Comparison of ENCODE assay signal across 8 cellular contexts in the genomic region with DNA sequence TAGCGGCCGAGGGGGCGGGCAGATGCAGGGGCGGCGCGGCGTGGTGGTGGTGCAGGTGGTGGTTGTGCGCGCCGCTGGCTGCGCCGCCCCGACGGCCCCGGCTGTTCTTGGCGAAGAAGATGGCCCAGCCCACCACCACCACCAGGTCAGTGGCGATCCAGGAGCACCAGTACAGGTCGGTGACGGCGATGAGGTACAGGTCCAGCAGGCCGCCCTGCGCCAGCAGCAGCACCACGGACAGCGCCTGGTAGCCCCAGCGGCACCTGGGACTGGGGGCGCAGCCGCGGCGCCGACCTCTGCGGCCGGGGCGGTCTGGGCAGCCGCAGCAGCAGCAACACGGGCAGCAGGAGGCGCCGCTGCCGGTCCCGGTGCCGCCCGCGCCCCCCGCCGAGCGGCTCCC. TPM values are rescaled to one million over a fixed set of nuclear protein-coding genes. Genes with fewer than 3 reads are reported as not detected.
DNase-seq lines count a peak whose midpoint lies in the region; ATAC-seq and TF ChIP-seq lines count a peak whose summit lies in the region.

No MANE protein-coding gene starts in this region.

- H3K27me3 ChIP-seq in GM06990 (replicated peaks; ENCODE audit: control insufficient read depth, insufficient read depth, low read length) (no peaks in the 10 kb centered on the region), SJCRH30 (no peaks in the 10 kb centered on the region)

- TF ChIP-seq CTCF in GM06990 (IDR thresholded peaks at IDR 0.05; ENCODE audit: insufficient read depth, low read length, poor library complexity, severe bottlenecking): no peak

- POLR2A ChIA-PET in activated naive CD8-positive, alpha-beta T cell treated with anti-CD3 and anti-CD28 coated beads, Interleukin-2, amount 10 ng/mL, durations not matched to agents 7 days and 5 days (lab: Charles Lee): no interaction called here

- DNase-seq in GM06990 (ENCODE audit: extremely low read depth, insufficient read length) (peak; percentile 44), SJCRH30 (peak; percentile 68 to 69), SHP77 treated with DMSO at 0.1 percent for 48 hours (lab: John Stamatoyannopoulos, UW) (no peak), HCEC 1CT (no peak)
- DNase-seq in activated naive CD8-positive, alpha-beta T cell treated with anti-CD3 and anti-CD28 coated beads, Interleukin-2, amount 10 ng/mL, durations not matched to agents 7 days and 5 days: peak; percentile 83
- DNase-seq in stimulated activated CD4-positive, alpha-beta T cell treated with anti-CD3 and anti-CD28 coated beads, Interleukin-1b, Interleukin-23, amount 100 ng/mL, for 1 hour (ENCODE audit: low read depth in 2 of 2): peak; percentile 17 to 27

- peaks cover 29% of the 10 kb centered on the region for H3K27me3 Mint-ChIP-seq in activated naive CD8-positive, alpha-beta T cell treated with anti-CD3 and anti-CD28 coated beads, Interleukin-2, amount 10 ng/mL, durations not matched to agents 7 days and 5 days

- no peak overlapping the region for H3K4me3 Mint-ChIP-seq in activated naive CD8-positive, alpha-beta T cell treated with anti-CD3 and anti-CD28 coated beads, Interleukin-2, amount 10 ng/mL, durations not matched to agents 7 days and 5 days

- no peaks in the 10 kb centered on the region for H3K4me1 ChIP-seq in SJCRH30

- H3K4me1 Mint-ChIP-seq in activated naive CD8-positive, alpha-beta T cell treated with anti-CD3 and anti-CD28 coated beads, Interleukin-2, amount 10 ng/mL, durations not matched to agents 7 days and 5 days: peaks cover 35% of the 10 kb centered on the region

- ATAC-seq in activated naive CD8-positive, alpha-beta T cell treated with anti-CD3 and anti-CD28 coated beads, Interleukin-2, amount 10 ng/mL, durations not matched to agents 7 days and 5 days (ENCODE audit: low read depth): peak; percentile 63
- no peak for ATAC-seq in HG03039 (IDR thresholded peaks at IDR 0.05; ENCODE audit: unreplicated experiment)

- H3K36me3 Mint-ChIP-seq in activated naive CD8-positive, alpha-beta T cell treated with anti-CD3 and anti-CD28 coated beads, Interleukin-2, amount 10 ng/mL, durations not matched to agents 7 days and 5 days: no peaks in the 10 kb centered on the region

- H3K9me3 ChIP-seq in SJCRH30 (replicated peaks): no peaks in the 10 kb centered on the region

- H3K9me3 Mint-ChIP-seq in activated naive CD8-positive, alpha-beta T cell treated with anti-CD3 and anti-CD28 coated beads, Interleukin-2, amount 10 ng/mL, durations not matched to agents 7 days and 5 days: no peaks in the 10 kb centered on the region

- H3K4me3 ChIP-seq in GM06990 (replicated peaks; ENCODE audit: low read depth, low read length) (no peak overlapping the region), SJCRH30 (peak overlapping the region; percentile 74), iPS-11a (ENCODE audit: low read depth, low read length) (peak overlapping the region; percentile 10)

- H3K36me3 ChIP-seq in GM06990 (ENCODE audit: control insufficient read depth, insufficient read depth, low read length) (no peaks in the 10 kb centered on the region), SJCRH30 (no peaks in the 10 kb centered on the region)

- no peak overlapping the region for H3K27ac ChIP-seq in SJCRH30

- no peak overlapping the region for H3K27ac Mint-ChIP-seq in activated naive CD8-positive, alpha-beta T cell treated with anti-CD3 and anti-CD28 coated beads, Interleukin-2, amount 10 ng/mL, durations not matched to agents 7 days and 5 days

RNA-seq across cellular contexts. Expression of gene TMEM121B, which starts 0.9 kb away (rescaled TPM):
- total RNA-seq in SJCRH30 (2014; rRNA removed; shearing (Covaris generic)): 1.8 and 1.9 TPM in 2 replicates
- under 1 TPM; 0.08 to 0.09 TPM for total RNA-seq in activated naive CD8-positive, alpha-beta T cell treated with anti-CD3 and anti-CD28 coated beads, Interleukin-2, amount 10 ng/mL, durations not matched to agents 7 days and 5 days

RNA-seq across cellular contexts. Expression of gene IL17RA, which starts 35.5 kb away (rescaled TPM):
- total RNA-seq in SJCRH30 (2014; rRNA removed; shearing (Covaris generic)): 3.2 and 3.3 TPM in 2 replicates
- 10 to 100 TPM; 46.7 to 48.0 TPM for total RNA-seq in activated naive CD8-positive, alpha-beta T cell treated with anti-CD3 and anti-CD28 coated beads, Interleukin-2, amount 10 ng/mL, durations not matched to agents 7 days and 5 days

RNA-seq across cellular contexts. Expression of gene HDHD5, which starts 38.8 kb away (rescaled TPM):
- 48.3 and 48.7 TPM in 2 replicates for total RNA-seq in SJCRH30 (2014; rRNA removed; shearing (Covaris generic))
- total RNA-seq in activated naive CD8-positive, alpha-beta T cell treated with anti-CD3 and anti-CD28 coated beads, Interleukin-2, amount 10 ng/mL, durations not matched to agents 7 days and 5 days: 10 to 100 TPM; 33.7 to 34.7 TPM

Comparison
In these comparisons a context has a peak if more than half of its experiments do, and no peak if none do; other contexts are left out.
1. DNase-seq: peak in GM06990 (single experiment), SJCRH30 (2 of 2), activated naive CD8-positive, alpha-beta T cell treated with anti-CD3 and anti-CD28 coated beads, Interleukin-2, amount 10 ng/mL, durations not matched to agents 7 days and 5 days (single experiment) and stimulated activated CD4-positive, alpha-beta T cell treated with anti-CD3 and anti-CD28 coated beads, Interleukin-1b, Interleukin-23, amount 100 ng/mL, for 1 hour (2 of 2); none in SHP77 treated with DMSO at 0.1 percent for 48 hours (single experiment) and HCEC 1CT (single experiment).
2. RNA of gene IL17RA, which starts 35.5 kb away (total RNA-seq): 46.7 to 48.0 TPM in activated naive CD8-positive, alpha-beta T cell treated with anti-CD3 and anti-CD28 coated beads, Interleukin-2, amount 10 ng/mL, durations not matched to agents 7 days and 5 days; 3.2 to 3.3 TPM in SJCRH30; every median in the first group is over 10 times any median in the second.